8 cellular contexts compared by ENCODE assay signal in genomic region chr10:86755740-86756510, GRCh38. TPM values are rescaled to one million over a fixed set of nuclear protein-coding genes. Genes with fewer than 3 reads are reported as not detected.
DNase-seq lines count a peak whose midpoint lies in the region; ATAC-seq and TF ChIP-seq lines count a peak whose summit lies in the region.

No MANE protein-coding gene starts in this region.

- peaks cover 63 to 76% (median 68%) of the 10 kb centered on the region in 3 donors for H3K27me3 Mint-ChIP-seq in CD14-positive monocyte (ENCODE audit: low read depth in 3 of 3)
- peaks cover 38% of the 10 kb centered on the region for H3K27me3 Mint-ChIP-seq in activated CD8-positive, alpha-beta T cell treated with anti-CD3 and anti-CD28 coated beads, Interleukin-2, amount 10 ng/mL, durations not matched to agents 7 days and 5 days (ENCODE audit: low read depth)

- peak overlapping the region; percentile 81 to 90 for H3K4me3 Mint-ChIP-seq in CD14-positive monocyte
- H3K4me3 Mint-ChIP-seq in activated CD8-positive, alpha-beta T cell treated with anti-CD3 and anti-CD28 coated beads, Interleukin-2, amount 10 ng/mL, durations not matched to agents 7 days and 5 days, result peak overlapping the region; percentile 79

- H3K27ac Mint-ChIP-seq in CD14-positive monocyte, result peak overlapping the region in 1 of 7 donors; percentile 35
- H3K27ac Mint-ChIP-seq in activated CD8-positive, alpha-beta T cell treated with anti-CD3 and anti-CD28 coated beads, Interleukin-2, amount 10 ng/mL, durations not matched to agents 7 days and 5 days, result peak overlapping the region; percentile 68

- H3K36me3 Mint-ChIP-seq in CD14-positive monocyte, result peaks cover 2 to 8% of the 10 kb centered on the region in 2 donors
- peaks cover 5% of the 10 kb centered on the region for H3K36me3 Mint-ChIP-seq in activated CD8-positive, alpha-beta T cell treated with anti-CD3 and anti-CD28 coated beads, Interleukin-2, amount 10 ng/mL, durations not matched to agents 7 days and 5 days (ENCODE audit: low read depth)

- DNase-seq in CD14-positive monocyte (ENCODE audit: low spot score) (peak; percentile 48), NCI-H82 (lab: John Stamatoyannopoulos, UW) (peak; percentile 97), lung microvascular endothelial cell (ENCODE audit: low read depth in 2 of 2) (peak; percentile 46 to 65)
- DNase-seq in activated CD8-positive, alpha-beta T cell treated with anti-CD3 and anti-CD28 coated beads, Interleukin-2, amount 10 ng/mL, durations not matched to agents 7 days and 5 days, result peak; percentile 88
- DNase-seq in effector CD4-positive, alpha-beta T cell, result peak; percentile 75
- peak; percentile 77 to 90 (median 83) for DNase-seq in stimulated activated CD4-positive, alpha-beta T cell treated with anti-CD3 and anti-CD28 coated beads, TNF-alpha, amount 100 ng/mL, for 4 hours (ENCODE audit: low read depth in 3 of 3)

- CTCF ChIA-PET in activated CD8-positive, alpha-beta T cell treated with anti-CD3 and anti-CD28 coated beads, Interleukin-2, amount 10 ng/mL, durations not matched to agents 7 days and 5 days (lab: Charles Lee), result interaction anchor here (1.0 to 1.1 kb wide), 2 partner anchors 44 to 122 kb away, joined by 3 to 6 read pairs; no protein-coding TSS in a partner anchor

- ATAC-seq in GM19395 (IDR thresholded peaks at IDR 0.05; ENCODE audit: unreplicated experiment) (peak; percentile 66), HG03520 (IDR thresholded peaks at IDR 0.05; ENCODE audit: unreplicated experiment) (peak; percentile 67)
- ATAC-seq in activated CD8-positive, alpha-beta T cell treated with anti-CD3 and anti-CD28 coated beads, Interleukin-2, amount 10 ng/mL, durations not matched to agents 7 days and 5 days, result peak; percentile 96

- peaks cover 0 to 18% (median 8%) of the 10 kb centered on the region in 7 donors for H3K9me3 Mint-ChIP-seq in CD14-positive monocyte
- no peaks in the 10 kb centered on the region for H3K9me3 Mint-ChIP-seq in activated CD8-positive, alpha-beta T cell treated with anti-CD3 and anti-CD28 coated beads, Interleukin-2, amount 10 ng/mL, durations not matched to agents 7 days and 5 days (ENCODE audit: insufficient read depth)

- POLR2A ChIA-PET in activated CD8-positive, alpha-beta T cell treated with anti-CD3 and anti-CD28 coated beads, Interleukin-2, amount 10 ng/mL, durations not matched to agents 7 days and 5 days (lab: Charles Lee), result interaction anchor here (0.6 to 2.3 kb wide), 2 partner anchors 8 to 44 kb away, joined by 3 to 14 read pairs; no protein-coding TSS in a partner anchor

- intact Hi-C loops in CD14-positive monocyte (cut with micrococcal nuclease), result no loop called here

- peaks cover 19% of the 10 kb centered on the region for H3K4me1 Mint-ChIP-seq in CD14-positive monocyte
- H3K4me1 Mint-ChIP-seq in activated CD8-positive, alpha-beta T cell treated with anti-CD3 and anti-CD28 coated beads, Interleukin-2, amount 10 ng/mL, durations not matched to agents 7 days and 5 days (ENCODE audit: low read depth), result peaks cover 51% of the 10 kb centered on the region

- no peak for TF ChIP-seq CTCF in CD14-positive monocyte (IDR thresholded peaks at IDR 0.05)

RNA-seq across cellular contexts. Expression of gene BMPR1A, which starts 0.5 kb away (rescaled TPM):
- under 1 TPM; 0.25 to 0.61 TPM for polyA plus RNA-seq in CD14-positive monocyte
- 1 to 10 TPM; 8.0 to 9.8 TPM for total RNA-seq in activated CD8-positive, alpha-beta T cell treated with anti-CD3 and anti-CD28 coated beads, Interleukin-2, amount 10 ng/mL, durations not matched to agents 7 days and 5 days
- total RNA-seq in lung microvascular endothelial cell, result 0.20 and 0.65 TPM in 2 replicates

Comparison
In these comparisons a context has a peak if more than half of its experiments do, and no peak if none do; other contexts are left out.
1. Peak in every context shown above with its lines: DNase-seq and ATAC-seq.